1 cellular context compared by ENCODE assay signal in genomic region chr3:56556908-56557814, GRCh38.
A peak's percentile ranks its signal among the peaks of the same experiment; 100 is the strongest.
TF ChIP-seq lines count a peak whose summit lies in the region.

TSS of gene CCDC66 (plus strand) at chr3:56557175. CDS start at chr3:56557243, 68 bp downstream.

TF ChIP-seq in K562, 482 proteins besides CTCF, POLR2A, EP300 and RAD21 (continued from another document):
- TF ChIP-seq TFAM (CRISPR knock-in tag; conservative IDR thresholded peaks at IDR 0.05) (no peak), POLR2B (IDR thresholded peaks at IDR 0.05; ENCODE audit: low read depth, partially characterized antibody) (peak; percentile 84), VEZF1 (CRISPR knock-in tag; IDR thresholded peaks at IDR 0.05) (peak; percentile 94), RBM25 (IDR thresholded peaks at IDR 0.05; ENCODE audit: low read depth, low read length, severe bottlenecking) (peak; percentile 90), CBX8 (IDR thresholded peaks at IDR 0.05; ENCODE audit: borderline replicate concordance, extremely low read depth, low read depth, low read length, poor library complexity, severe bottlenecking) (no peak), ZBTB40 (IDR thresholded peaks at IDR 0.05) (no peak), ZBTB40 (CRISPR knock-in tag; IDR thresholded peaks at IDR 0.05) (no peak), POLR2H (tag; IDR thresholded peaks at IDR 0.05; ENCODE audit: low read depth) (peak; percentile 65), KDM5B (IDR thresholded peaks at IDR 0.05; ENCODE audit: insufficient replicate concordance, low read depth, low read length) (peak; percentile 91), KAT2B (IDR thresholded peaks at IDR 0.05; ENCODE audit: low read depth, low read length) (no peak), YY1 (IDR thresholded peaks at IDR 0.05; ENCODE audit: borderline replicate concordance in 1 of 3, control insufficient read depth in 1 of 3, extremely low read depth in 1 of 3, insufficient read depth in 3 of 3, insufficient read length in 1 of 3, insufficient replicate concordance in 2 of 3, low read depth in 1 of 3, low read length in 2 of 3) (peak in 1 of 3 experiments; percentile 39), RB1 (IDR thresholded peaks at IDR 0.05; ENCODE audit: low read depth) (peak; percentile 72; the same call in 1 of the 2 replicates), ZNF408 (CRISPR knock-in tag; IDR thresholded peaks at IDR 0.05; ENCODE audit: low read depth) (no peak), HMG20B (CRISPR knock-in tag; IDR thresholded peaks at IDR 0.05) (no peak), FOXJ2 (tag; IDR thresholded peaks at IDR 0.05) (no peak), CBX3 (IDR thresholded peaks at IDR 0.05; ENCODE audit: borderline replicate concordance in 1 of 2, low read length in 2 of 2) (peak in 1 of 2 experiments; percentile 44; a peak in 1 of 3 replicates), ZNF12 (CRISPR knock-in tag; IDR thresholded peaks at IDR 0.05) (0 out of 2 replicates have a peak, but pooled peaks have one; percentile 32), DIDO1 (tag; IDR thresholded peaks at IDR 0.05; ENCODE audit: low read depth) (no peak), CSDE1 (IDR thresholded peaks at IDR 0.05) (no peak), KAT8 (IDR thresholded peaks at IDR 0.05; ENCODE audit: low read depth) (no peak), ZNF41 (CRISPR knock-in tag; conservative IDR thresholded peaks at IDR 0.05) (no peak), ZNF644 (tag; IDR thresholded peaks at IDR 0.05; ENCODE audit: low read depth) (no peak), FOS (IDR thresholded peaks at IDR 0.05; ENCODE audit: extremely low read depth, insufficient read length) (peak; percentile 81), CHD1 (IDR thresholded peaks at IDR 0.05; ENCODE audit: low read length) (no peak)
- TF ChIP-seq, protein P1, sequence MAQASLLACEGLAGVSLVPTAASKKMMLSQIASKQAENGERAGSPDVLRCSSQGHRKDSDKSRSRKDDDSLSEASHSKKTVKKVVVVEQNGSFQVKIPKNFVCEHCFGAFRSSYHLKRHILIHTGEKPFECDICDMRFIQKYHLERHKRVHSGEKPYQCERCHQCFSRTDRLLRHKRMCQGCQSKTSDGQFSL (CRISPR knock-in tag; IDR thresholded peaks at IDR 0.05), result peak; percentile 94
- TF ChIP-seq, protein P1 (tag; IDR thresholded peaks at IDR 0.05), result no peak; a peak in 1 of 4 replicates
- TF ChIP-seq, protein P2, sequence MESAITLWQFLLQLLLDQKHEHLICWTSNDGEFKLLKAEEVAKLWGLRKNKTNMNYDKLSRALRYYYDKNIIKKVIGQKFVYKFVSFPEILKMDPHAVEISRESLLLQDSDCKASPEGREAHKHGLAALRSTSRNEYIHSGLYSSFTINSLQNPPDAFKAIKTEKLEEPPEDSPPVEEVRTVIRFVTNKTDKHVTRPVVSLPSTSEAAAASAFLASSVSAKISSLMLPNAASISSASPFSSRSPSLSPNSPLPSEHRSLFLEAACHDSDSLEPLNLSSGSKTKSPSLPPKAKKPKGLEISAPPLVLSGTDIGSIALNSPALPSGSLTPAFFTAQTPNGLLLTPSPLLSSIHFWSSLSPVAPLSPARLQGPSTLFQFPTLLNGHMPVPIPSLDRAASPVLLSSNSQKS (CRISPR knock-in tag; IDR thresholded peaks at IDR 0.05), result no peak
- TF ChIP-seq, protein P3, sequence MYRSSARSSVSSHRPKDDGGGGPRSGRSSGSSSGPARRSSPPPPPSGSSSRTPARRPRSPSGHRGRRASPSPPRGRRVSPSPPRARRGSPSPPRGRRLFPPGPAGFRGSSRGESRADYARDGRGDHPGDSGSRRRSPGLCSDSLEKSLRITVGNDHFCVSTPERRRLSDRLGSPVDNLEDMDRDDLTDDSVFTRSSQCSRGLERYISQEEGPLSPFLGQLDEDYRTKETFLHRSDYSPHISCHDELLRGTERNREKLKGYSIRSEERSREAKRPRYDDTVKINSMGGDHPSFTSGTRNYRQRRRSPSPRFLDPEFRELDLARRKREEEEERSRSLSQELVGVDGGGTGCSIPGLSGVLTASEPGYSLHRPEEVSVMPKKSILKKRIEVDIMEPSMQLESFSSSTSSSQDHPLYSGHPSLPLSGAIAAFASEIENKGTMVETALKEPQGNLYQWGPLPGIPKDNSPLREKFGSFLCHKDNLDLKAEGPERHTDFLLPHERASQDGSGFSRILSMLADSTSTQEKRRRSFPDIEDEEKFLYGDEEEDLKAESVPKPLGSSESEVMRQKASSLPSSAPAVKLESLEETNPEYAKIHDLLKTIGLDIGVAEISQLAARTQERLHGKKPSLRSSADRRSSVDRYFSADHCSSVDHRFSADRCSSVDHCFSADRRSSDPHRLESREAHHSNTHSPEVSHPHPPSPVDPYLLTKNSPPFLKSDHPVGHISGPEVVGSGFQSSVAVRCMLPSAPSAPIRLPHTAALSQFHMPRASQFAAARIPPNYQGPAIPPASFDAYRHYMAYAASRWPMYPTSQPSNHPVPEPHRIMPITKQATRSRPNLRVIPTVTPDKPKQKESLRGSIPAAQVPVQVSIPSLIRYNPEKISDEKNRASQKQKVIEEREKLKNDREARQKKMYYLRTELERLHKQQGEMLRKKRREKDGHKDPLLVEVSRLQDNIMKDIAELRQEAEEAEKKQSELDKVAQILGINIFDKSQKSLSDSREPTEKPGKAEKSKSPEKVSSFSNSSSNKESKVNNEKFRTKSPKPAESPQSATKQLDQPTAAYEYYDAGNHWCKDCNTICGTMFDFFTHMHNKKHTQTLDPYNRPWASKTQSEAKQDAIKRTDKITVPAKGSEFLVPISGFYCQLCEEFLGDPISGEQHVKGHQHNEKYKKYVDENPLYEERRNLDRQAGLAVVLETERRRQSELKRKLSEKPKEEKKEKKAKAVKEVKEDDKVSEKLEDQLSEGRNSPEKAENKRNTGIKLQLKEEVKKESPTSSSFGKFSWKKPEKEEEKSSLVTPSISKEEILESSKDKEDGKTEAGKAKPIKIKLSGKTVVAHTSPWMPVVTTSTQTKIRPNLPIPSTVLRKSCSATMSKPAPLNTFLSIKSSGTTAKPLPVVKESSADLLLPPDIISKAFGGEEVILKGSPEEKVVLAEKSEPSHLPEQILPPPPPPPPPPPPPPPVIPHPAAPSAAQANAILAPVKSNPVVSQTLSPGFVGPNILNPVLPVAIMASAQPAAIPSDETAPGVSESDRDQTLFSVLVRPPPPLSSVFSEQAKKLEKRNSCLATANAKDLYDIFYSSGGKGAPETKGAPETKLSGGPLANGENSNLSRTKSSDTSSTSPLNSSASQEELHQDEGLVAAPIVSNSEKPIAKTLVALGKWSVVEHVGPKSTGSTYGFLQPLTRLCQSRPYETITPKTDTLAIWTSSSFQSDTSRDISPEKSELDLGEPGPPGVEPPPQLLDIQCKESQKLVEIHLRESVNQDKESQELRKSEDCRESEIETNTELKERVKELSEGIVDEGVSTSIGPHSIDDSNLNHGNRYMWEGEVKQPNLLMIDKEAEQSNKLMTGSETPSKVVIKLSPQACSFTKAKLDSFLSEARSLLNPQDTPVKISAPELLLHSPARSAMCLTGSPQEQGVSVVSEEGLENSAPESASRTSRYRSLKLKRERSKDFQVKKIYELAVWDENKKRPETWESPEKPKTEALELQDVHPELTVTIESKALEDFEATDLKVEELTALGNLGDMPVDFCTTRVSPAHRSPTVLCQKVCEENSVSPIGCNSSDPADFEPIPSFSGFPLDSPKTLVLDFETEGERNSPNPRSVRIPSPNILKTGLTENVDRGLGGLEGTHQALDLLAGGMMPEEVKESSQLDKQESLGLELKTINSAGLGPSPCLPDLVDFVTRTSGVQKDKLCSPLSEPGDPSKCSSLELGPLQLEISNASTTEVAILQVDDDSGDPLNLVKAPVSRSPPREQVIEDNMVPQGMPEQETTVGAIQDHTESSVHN (IDR thresholded peaks at IDR 0.05; ENCODE audit: borderline replicate concordance in 1 of 2, low read depth in 1 of 2), result no peak
